ENCODE assay signal across 1 cellular context in the genomic region with DNA sequence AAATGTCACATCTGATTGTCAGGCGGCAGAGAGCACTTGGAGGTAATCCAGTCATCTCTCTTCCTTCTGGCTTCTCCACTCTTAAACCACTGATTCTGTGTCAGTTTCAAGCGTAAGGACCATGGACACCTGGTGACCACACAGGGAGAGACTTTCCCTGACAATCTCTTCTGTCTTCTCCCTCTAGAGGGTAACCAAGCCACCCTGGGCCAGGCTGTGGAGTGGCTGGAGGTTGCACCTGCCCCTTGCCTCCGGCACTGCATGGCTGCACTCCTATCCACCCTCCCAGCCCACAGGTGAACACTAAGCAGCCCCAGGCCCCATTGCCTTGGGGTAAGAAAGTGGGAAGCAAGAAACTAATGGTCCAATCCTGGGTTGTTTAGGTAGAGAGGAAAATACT.
TF ChIP-seq lines count a peak whose summit lies in the region.

No MANE protein-coding gene starts in this region.

TF ChIP-seq in SK-N-SH, 30 proteins besides CTCF, POLR2A, EP300 and RAD21 (continued from another document):
- TF ChIP-seq YY1 (IDR thresholded peaks at IDR 0.05; ENCODE audit: low read depth) = no peak
- TF ChIP-seq FOSL2 (IDR thresholded peaks at IDR 0.05; ENCODE audit: borderline replicate concordance, low read depth) = no peak
- no peak for TF ChIP-seq REST (IDR thresholded peaks at IDR 0.05; ENCODE audit: low read depth, low read length)
- TF ChIP-seq FOXM1 (IDR thresholded peaks at IDR 0.05; ENCODE audit: low read depth) = no peak
- TF ChIP-seq USF1 (IDR thresholded peaks at IDR 0.05; ENCODE audit: borderline replicate concordance, low read depth) = no peak
TF ChIP-seq in SK-N-SH: peak in this region for 0.
